Comparison of ENCODE assay signal across 1 cellular context in genomic region chr17:81248649-81249048, GRCh38.
A peak's percentile ranks its signal among the peaks of the same experiment; 100 is the strongest.
TF ChIP-seq lines count a peak whose summit lies in the region.

No MANE protein-coding gene starts in this region.

TF ChIP-seq in H1, 55 proteins besides CTCF, POLR2A, EP300 and RAD21:
- TF ChIP-seq MAFK (IDR thresholded peaks at IDR 0.05; ENCODE audit: low read depth, low read length) = peak; percentile 28; the same call in 1 of the 2 replicates
- TF ChIP-seq SRF (IDR thresholded peaks at IDR 0.05; ENCODE audit: low read depth, low read length) = no peak
